Comparison of ENCODE assay signal across 12 cellular contexts in the genomic region with DNA sequence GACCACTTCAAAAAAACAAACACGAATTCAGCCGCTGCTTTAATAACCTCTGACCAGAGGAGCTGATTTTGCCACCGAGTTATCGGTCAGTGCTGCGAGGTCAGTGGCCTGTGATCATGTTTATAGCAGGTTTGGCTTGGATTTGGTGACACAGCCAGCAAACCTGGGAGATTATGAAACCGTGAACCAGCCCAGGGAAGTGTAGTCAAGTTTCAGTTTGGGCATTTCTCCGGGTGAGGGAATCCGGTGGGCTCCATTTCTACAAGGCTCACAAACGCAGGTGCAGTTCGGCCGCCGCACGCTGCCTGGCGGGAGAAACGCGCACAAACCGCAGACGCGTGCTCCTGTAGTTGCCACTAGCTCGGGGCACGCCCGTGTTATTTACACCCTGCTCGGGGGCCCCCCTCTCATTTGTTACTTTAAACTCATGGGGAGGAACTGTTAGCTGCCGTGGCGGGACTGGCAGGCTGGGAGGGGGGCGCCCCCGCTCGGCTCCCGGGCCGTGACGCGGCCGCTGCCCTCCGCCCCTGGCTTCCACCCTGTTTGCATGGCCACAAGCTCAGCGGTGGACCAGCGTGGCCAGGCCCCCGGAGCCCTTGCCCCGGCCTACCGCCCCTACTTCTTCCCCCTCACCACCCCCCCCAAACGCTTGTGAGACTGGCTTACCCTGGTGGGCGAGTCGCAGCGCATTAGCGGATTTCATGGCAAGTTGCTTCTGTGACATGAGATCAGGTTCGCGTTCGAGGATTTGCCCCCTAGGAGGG. TPM values are rescaled to one million over a fixed set of nuclear protein-coding genes. Genes with fewer than 3 reads are reported as not detected.
DNase-seq lines count a peak whose midpoint lies in the region; ATAC-seq, FAIRE-seq and TF ChIP-seq lines count a peak whose summit lies in the region.
"Had no signal": no experiment of that assay in that cellular context is flagged by ENCODE, and none has a peak within 500 bp of the region (broad histone marks: within the 10 kb centered on the region; RNA-seq: fewer than 3 reads in every experiment).

No MANE protein-coding gene starts in this region.

- peak overlapping the region; percentile 93 for H2BK5ac ChIP-seq in H1 (ENCODE audit: low read depth, low read length)

- TF ChIP-seq EP300 in H1 (IDR thresholded peaks at IDR 0.05; ENCODE audit: borderline replicate concordance in 1 of 2, low read depth in 2 of 2, low read length in 2 of 2) = no peak

- no peak overlapping the region for H4K91ac ChIP-seq in H1 (replicated peaks; ENCODE audit: insufficient read length, low read length)

- H2BK12ac ChIP-seq in H1 (ENCODE audit: low read depth, low read length) = peak overlapping the region; percentile 87; the same call in 1 of the 2 replicates

- H3K79me2 ChIP-seq in KMS-11 (ENCODE audit: insufficient read depth, low read depth) (no peaks in the 10 kb centered on the region), H1 (ENCODE audit: control insufficient read depth in 1 of 2, insufficient read depth in 2 of 2, low read length in 2 of 2) (peaks cover 0 to 19% of the 10 kb centered on the region in 2 experiments; a peak in 2 of 4 replicates)

- TF ChIP-seq RAD21 in H1 (IDR thresholded peaks at IDR 0.05 in 1 of 2, conservative IDR thresholded peaks at IDR 0.05 in 1 of 2; ENCODE audit: low read depth in 2 of 2, low read length in 2 of 2) = no peak

- H3K4me1 ChIP-seq in KMS-11 (ENCODE audit: low read depth, poor library complexity, severe bottlenecking) = peaks cover 8% of the 10 kb centered on the region
- peaks cover 11 to 38% (median 22%) of the 10 kb centered on the region in 4 experiments for H3K4me1 ChIP-seq in H1 (replicated peaks in 1 of 4; ENCODE audit: control insufficient read depth in 3 of 4, insufficient read depth in 4 of 4, low read length in 3 of 4)

- no peaks in the 10 kb centered on the region for H3K27me3 ChIP-seq in KMS-11 (ENCODE audit: insufficient read depth, low read depth)
- peaks cover 20 to 58% (median 49%) of the 10 kb centered on the region in 4 experiments for H3K27me3 ChIP-seq in H1 (replicated peaks in 1 of 4; ENCODE audit: control insufficient read depth in 3 of 4, extremely low read depth in 1 of 4, insufficient read depth in 3 of 4, low read length in 3 of 4)

- TF ChIP-seq CTCF in KMS-11 (conservative IDR thresholded peaks at IDR 0.05; ENCODE audit: low read depth, low read length) (no peak), H1 (IDR thresholded peaks at IDR 0.05; ENCODE audit: control extremely low read depth in 1 of 3, insufficient read depth in 1 of 3, low read depth in 1 of 3, low read length in 3 of 3) (no peak), neural crest cell (conservative IDR thresholded peaks at IDR 0.05) (no peak)

- WGBS in H1 (ENCODE audit: extremely low coverage in 1 of 2, insufficient coverage in 1 of 2, insufficient read length in 1 of 2, insufficient replicate concordance in 2 of 2, low coverage in 1 of 2, low lambda C conversion rate in 2 of 2, missing lambda C conversion rate in 1 of 2), 2 experiments = 1% methylated on average over 42 of the region's 47 CpGs; no CpG with 5 or more reads in 1 of the 2 experiments

- peak overlapping the region; percentile 28 for H3K27ac Mint-ChIP-seq in neural crest cell (ENCODE audit: unreplicated experiment)

- H3K27me3 Mint-ChIP-seq in neural crest cell (ENCODE audit: low read depth) = peaks cover 36% of the 10 kb centered on the region

- POLR2A ChIA-PET in H1 (lab: Charles Lee; ENCODE audit: partially characterized antibody) = interaction anchor here (0.6 to 14.4 kb wide), 7 partner anchors 8 to 246 kb away, joined by 3 to 225 read pairs (median 4); a partner anchor contains a TSS

- H2BK15ac ChIP-seq in H1 (ENCODE audit: low read length) = no peak overlapping the region; the same call in 1 of the 2 replicates

- H3K9ac ChIP-seq in KMS-11 = peak overlapping the region; percentile 43; the same call in 1 of the 2 replicates
- H3K9ac ChIP-seq in H1 (replicated peaks in 1 of 4; ENCODE audit: extremely low read depth in 1 of 4, low read depth in 3 of 4, low read length in 3 of 4) = peak overlapping the region in 1 of 4 experiments; percentile 54; a peak in 1 of 7 replicates

- no peak overlapping the region for H3K14ac ChIP-seq in H1 (ENCODE audit: insufficient read length)

- H3K27ac ChIP-seq in KMS-11 (no peak overlapping the region), H1 (ENCODE audit: low read depth, low read length) (no peak overlapping the region)
- H3K27ac ChIP-seq: 22Rv1 had no signal

- no peak overlapping the region for H3K23ac ChIP-seq in H1 (ENCODE audit: insufficient read length)

- no peaks in the 10 kb centered on the region for H3K36me3 ChIP-seq in KMS-11 (ENCODE audit: insufficient read depth)
- H3K36me3 ChIP-seq in H1 (ENCODE audit: control insufficient read depth in 2 of 4, insufficient read depth in 4 of 4, low read length in 3 of 4) = no peaks in the 10 kb centered on the region; a peak in 1 of 8 replicates

- peaks cover 14% of the 10 kb centered on the region for H3K23me2 ChIP-seq in H1 (ENCODE audit: low read depth, low read length)

- H2AFZ ChIP-seq in KMS-11 (ENCODE audit: low read depth) (peak overlapping the region; percentile 68), H1 (ENCODE audit: low read length) (no peak overlapping the region)

- no peaks in the 10 kb centered on the region for H3K9me3 Mint-ChIP-seq in neural crest cell

- no peak overlapping the region for H3K4ac ChIP-seq in H1 (replicated peaks; ENCODE audit: insufficient read length, low read depth, low read length)

- ATAC-seq in GM21737 (IDR thresholded peaks at IDR 0.05; ENCODE audit: unreplicated experiment) = no peak

- H3K4me1 Mint-ChIP-seq in neural crest cell = peaks cover 57% of the 10 kb centered on the region

- H2BK20ac ChIP-seq in H1 (ENCODE audit: low read length) = 0 out of 2 replicates have a peak overlapping the region, but pooled peaks have one; percentile 93

- H4K8ac ChIP-seq in H1 (ENCODE audit: extremely low read depth, insufficient read depth, low read length) = no peak overlapping the region

- peak overlapping the region; percentile 75; the same call in 1 of the 2 replicates for H2AK5ac ChIP-seq in H1 (ENCODE audit: low read depth, low read length)

- peak overlapping the region; percentile 36; the same call in 1 of the 2 replicates for H3K18ac ChIP-seq in H1 (ENCODE audit: extremely low read depth, low read length)

- H3K79me1 ChIP-seq in H1 (ENCODE audit: low read depth, low read length) = no peaks in the 10 kb centered on the region

- H3K4me3 ChIP-seq in KMS-11 (IDR thresholded peaks at IDR 0.05; ENCODE audit: insufficient read depth, low read depth, low read length) (no peak overlapping the region), H1 (ENCODE audit: extremely low read depth in 1 of 4, insufficient read depth in 2 of 4, low read depth in 3 of 4, low read length in 4 of 4) (peak overlapping the region; percentile 36 to 69 (median 52))

- H3K56ac ChIP-seq in H1 (replicated peaks; ENCODE audit: insufficient read length, low read depth, low read length) = peak overlapping the region; percentile 1

- H4K20me1 ChIP-seq in KMS-11 (ENCODE audit: insufficient read depth) (no peaks in the 10 kb centered on the region), H1 (replicated peaks in 1 of 2; ENCODE audit: control insufficient read depth in 1 of 2, insufficient read depth in 2 of 2, low read length in 2 of 2) (peaks cover 9 to 17% of the 10 kb centered on the region in 2 experiments)

- no peak overlapping the region for H2BK120ac ChIP-seq in H1 (replicated peaks; ENCODE audit: low read depth, low read length)

- H3K9me3 ChIP-seq in H1 (ENCODE audit: insufficient read depth in 2 of 2, low read depth in 1 of 2, low read length in 1 of 2) = peaks cover 0 to 7% of the 10 kb centered on the region in 2 experiments; a peak in 1 of 4 replicates

- CTCF ChIA-PET in H1 (lab: Charles Lee; ENCODE audit: partially characterized antibody) = interaction anchor here (1.0 to 13.4 kb wide), 6 partner anchors 8 to 55 kb away, joined by 3 to 182 read pairs (median 5); a partner anchor contains a TSS

- peak overlapping the region; percentile 88 for H3K4me3 Mint-ChIP-seq in neural crest cell

- H3K4me2 ChIP-seq in KMS-11 (peak overlapping the region; percentile 77), H1 (ENCODE audit: insufficient read depth in 1 of 2, low read depth in 2 of 2, low read length in 2 of 2) (peak overlapping the region; percentile 59 to 91)

- no peak for FAIRE-seq in H1 (lab: Jason Lieb, UNC)

- no peak for TF ChIP-seq POLR2A in H1 (IDR thresholded peaks at IDR 0.05; ENCODE audit: control extremely low read depth in 1 of 2, low read depth in 2 of 2, low read length in 2 of 2)

- no peak overlapping the region for H4K5ac ChIP-seq in H1 (ENCODE audit: insufficient read length, low read depth, low read length)

- DNase-seq in DMS53 (lab: John Stamatoyannopoulos, UW) (peak; percentile 65), DMS53 treated with DMSO at 0.1 percent for 48 hours (lab: John Stamatoyannopoulos, UW; ENCODE audit: unreplicated experiment) (no peak), H1 (ENCODE audit: low read depth in 1 of 2, low spot score in 2 of 2) (no peak), neural crest cell (ENCODE audit: low read depth, low spot score) (no peak), kidney glomerular epithelial cell (lab: John Stamatoyannopoulos, UW) (no peak)
- DNase-seq in activated effector memory CD4-positive, alpha-beta T cell treated with anti-CD3 and anti-CD28 coated beads, Interleukin-2, amount 50 U/mL, for 16 hours = no peak
- DNase-seq: anterior cingulate cortex, NCI-H2029 treated with DMSO at 0.1 percent for 48 hours had no signal

- H3K36me3 Mint-ChIP-seq in neural crest cell (ENCODE audit: low read depth) = peaks cover 3% of the 10 kb centered on the region

TF ChIP-seq in H1, 55 proteins besides CTCF, POLR2A, EP300 and RAD21 (continues in another document):
- no peak for TF ChIP-seq CHD2 (IDR thresholded peaks at IDR 0.05; ENCODE audit: low read length)
- no peak for TF ChIP-seq SAP30 (IDR thresholded peaks at IDR 0.05; ENCODE audit: insufficient read depth, insufficient replicate concordance, low read length)
- peak; percentile 22 for TF ChIP-seq KDM4A (IDR thresholded peaks at IDR 0.05; ENCODE audit: low read depth, low read length, severe bottlenecking)
- TF ChIP-seq, protein P1, sequence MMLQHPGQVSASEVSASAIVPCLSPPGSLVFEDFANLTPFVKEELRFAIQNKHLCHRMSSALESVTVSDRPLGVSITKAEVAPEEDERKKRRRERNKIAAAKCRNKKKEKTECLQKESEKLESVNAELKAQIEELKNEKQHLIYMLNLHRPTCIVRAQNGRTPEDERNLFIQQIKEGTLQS (IDR thresholded peaks at IDR 0.05; ENCODE audit: insufficient read depth, low read depth, low read length) = no peak

RNA-seq across cellular contexts. Expression of a gene that starts 13.6 kb away (rescaled TPM):
- 6.1 and 6.4 TPM in 2 replicates for total RNA-seq in H1 (2021; fragmentation: NEBNext Ultra II Directional; extraction: Animal tissue kit (Norgen Biotek cat#: 25700))
- polyA plus RNA-seq in H1 (2011; rRNA removed) = 0.47 and 0.65 TPM in 2 replicates
- 1.1 TPM for polyA plus RNA-seq in H1 (2011; cell fraction: cytosol; rRNA removed)
- polyA plus RNA-seq in H1 (2011; cell fraction: nucleus; rRNA removed) = 2.0 TPM
- polyA plus RNA-seq in H1 (2012, experiment 1 of 2) = 1.4 to 3.0 TPM (median 1.8 TPM) in 4 replicates
- 0.12 TPM for polyA plus RNA-seq in H1 (2012, experiment 2 of 2)
- polyA plus RNA-seq in H1 (2013, experiment 1 of 2) = 11.2 TPM
- 10.6 TPM for polyA plus RNA-seq in H1 (2013, experiment 2 of 2)
- 4.4 and 5.0 TPM in 2 replicates for polyA minus RNA-seq in H1 (2011; rRNA and poly(A)+ RNA removed)
- 7.1 TPM for polyA minus RNA-seq in H1 (2011; cell fraction: cytosol; rRNA and poly(A)+ RNA removed)
- polyA minus RNA-seq in H1 (2011; cell fraction: nucleus; rRNA and poly(A)+ RNA removed) = 7.6 TPM
- total RNA-seq in neural crest cell = 36.5 and 41.6 TPM in 2 replicates
- total RNA-seq: temporal lobe had no signal
